23 cellular contexts compared by ENCODE assay signal in genomic region chr6:134930463-134930862, GRCh38. TPM values are rescaled to one million over a fixed set of nuclear protein-coding genes. Genes with fewer than 3 reads are reported as not detected.
"Had no signal": no experiment of that assay in that cellular context is flagged by ENCODE, and none has a peak within 500 bp of the region (broad histone marks: within the 10 kb centered on the region; RNA-seq: fewer than 3 reads in every experiment).

No MANE protein-coding gene starts in this region.

- H3K9ac ChIP-seq: SK-N-SH had no signal

- H3K9me3 ChIP-seq: MG63, SK-N-SH had no signal

- H3K27me3 ChIP-seq: MG63 had no signal

- H3K27ac ChIP-seq: RWPE1 had no signal

- DNase-seq: Karpas-422, KG1, MG63, MV-4-11, NCI-H1048, NCI-H1105, NCI-H1417, NCI-H1436 treated with DMSO at 0.1 percent for 48 hours, NCI-H1694, NCI-H187 treated with DMSO at 0.1 percent for 48 hours, NCI-H2029 treated with DMSO at 0.1 percent for 48 hours, NCI-H2227 treated with DMSO at 0.1 percent for 48 hours, NCI-H446, NCI-H510A, NCI-H524 treated with DMSO at 0.1 percent for 48 hours, NCI-H69, NCI-H774, SHP77, SK-N-SH, SW 1271 had no signal

- FAIRE-seq: RCC 7860 had no signal

- H3K4me3 ChIP-seq: MG63 had no signal

- H3K4me2 ChIP-seq: SK-N-SH had no signal

- H3K36me3 ChIP-seq: MG63 had no signal

RNA-seq across cellular contexts. Expression of gene ALDH8A1, which starts 19.4 kb away (rescaled TPM):
- total RNA-seq: SK-MEL-5 had no signal
